Comparison of ENCODE assay signal across 12 cellular contexts in the genomic region with DNA sequence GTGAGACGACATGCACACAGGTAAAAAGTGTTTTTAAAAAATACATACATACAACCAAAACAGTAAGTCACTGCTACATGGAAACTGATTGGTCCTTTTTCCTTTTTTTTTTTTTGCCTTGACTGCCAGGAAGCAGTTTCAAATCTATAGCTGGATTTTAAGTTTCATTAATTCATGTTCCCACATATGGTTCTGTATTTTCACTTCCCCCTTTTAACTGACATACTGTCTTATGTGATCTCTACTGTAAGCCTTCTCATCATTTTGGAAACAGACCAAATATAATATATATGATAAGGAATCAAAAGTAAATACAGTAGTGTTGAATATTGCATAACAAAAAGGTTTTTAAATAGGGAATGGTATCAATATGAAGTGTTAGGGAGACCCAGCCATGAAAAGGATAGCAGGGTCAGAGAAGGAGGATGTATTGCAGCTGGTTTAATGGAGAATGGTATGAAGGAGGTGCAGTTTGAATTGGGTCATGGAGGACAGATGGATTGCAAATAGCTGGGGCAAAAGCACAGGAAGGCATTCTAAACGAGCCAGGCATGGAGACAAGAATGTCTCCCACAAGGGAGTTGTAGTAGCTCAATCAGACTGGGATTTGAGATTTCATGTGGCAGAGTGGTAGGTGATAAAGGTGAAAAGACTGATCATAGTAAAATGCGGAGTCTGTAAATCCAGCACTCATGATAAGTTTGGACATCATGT. TPM values are rescaled to one million over a fixed set of nuclear protein-coding genes. Genes with fewer than 3 reads are reported as not detected.
A peak's percentile ranks its signal among the peaks of the same experiment; 100 is the strongest.
DNase-seq lines count a peak whose midpoint lies in the region; ATAC-seq and TF ChIP-seq lines count a peak whose summit lies in the region.
"Had no signal": no experiment of that assay in that cellular context is flagged by ENCODE, and none has a peak within 500 bp of the region (broad histone marks: within the 10 kb centered on the region; RNA-seq: fewer than 3 reads in every experiment).

No MANE protein-coding gene starts in this region.

- peak overlapping the region; percentile 90 for H3K4me2 ChIP-seq in SK-N-SH

- H3K4me1 ChIP-seq in SK-N-SH (ENCODE audit: control insufficient read depth in 1 of 2, insufficient read depth in 2 of 2, low read depth in 1 of 2, low read length in 1 of 2) (peaks cover 4 to 43% of the 10 kb centered on the region in 2 experiments; a peak in 3 of 4 replicates), transverse colon (peaks cover 0 to 18% (median 13%) of the 10 kb centered on the region in 4 donors)

- TF ChIP-seq CTCF in SK-N-SH (IDR thresholded peaks at IDR 0.05) = no peak
- TF ChIP-seq CTCF in WI38 (IDR thresholded peaks at IDR 0.05; ENCODE audit: low read depth, low read length) = no peak
- no peak for TF ChIP-seq CTCF in foreskin fibroblast (IDR thresholded peaks at IDR 0.05; ENCODE audit: low read depth, low read length)
- TF ChIP-seq CTCF in transverse colon (IDR thresholded peaks at IDR 0.05) = no peak

- no peaks in the 10 kb centered on the region for H3K9me3 ChIP-seq in SK-N-SH
- no peaks in the 10 kb centered on the region for H3K9me3 ChIP-seq in transverse colon

- POLR2A ChIA-PET in SK-N-SH (lab: Yijun Ruan, JAX) = no interaction called here

- TF ChIP-seq RAD21 in SK-N-SH (IDR thresholded peaks at IDR 0.05; ENCODE audit: low read length) = no peak

- ATAC-seq in SK-N-SH treated with all-trans-retinoic acid at 6 μM for 48 hours = no peak
- no peak for ATAC-seq in GM18520 (IDR thresholded peaks at IDR 0.05; ENCODE audit: unreplicated experiment)
- ATAC-seq in HG02678 (IDR thresholded peaks at IDR 0.05; ENCODE audit: unreplicated experiment) = no peak

- no peak overlapping the region for H2AFZ ChIP-seq in SK-N-SH (ENCODE audit: low read depth)
- H2AFZ ChIP-seq: parathyroid adenoma had no signal

- intact Hi-C loops in transverse colon (cut with DNase I; ENCODE audit: low total_unique reads) = no loop called here

- peaks cover 51% of the 10 kb centered on the region for H4K20me1 ChIP-seq in SK-N-SH (ENCODE audit: insufficient read depth)

- no peak for TF ChIP-seq POLR2A in transverse colon (IDR thresholded peaks at IDR 0.05)

- H3K79me2 ChIP-seq in SK-N-SH (ENCODE audit: insufficient read depth) = peaks cover 98% of the 10 kb centered on the region
- H3K79me2 ChIP-seq: parathyroid adenoma had no signal

- TF ChIP-seq EP300 in SK-N-SH (IDR thresholded peaks at IDR 0.05; ENCODE audit: borderline replicate concordance in 1 of 2, low read depth in 1 of 2, low read length in 1 of 2) (no peak), transverse colon (IDR thresholded peaks at IDR 0.05; ENCODE audit: low read depth) (no peak)

- H3K27ac ChIP-seq in SK-N-SH (ENCODE audit: low read depth in 2 of 2, low read length in 1 of 2) (peak overlapping the region; percentile 36 to 99; a peak in 3 of 4 replicates), transverse colon (peak overlapping the region in 3 of 4 donors; percentile 19 to 44 (median 39))
- H3K27ac ChIP-seq: parathyroid adenoma had no signal

- CTCF ChIA-PET in SK-N-SH (lab: Yijun Ruan, JAX) = interaction anchor here (0.6 to 1.3 kb wide), 2 partner anchors 314 to 362 kb away, joined by 3 read pairs; no protein-coding TSS in a partner anchor

- peaks cover 51% of the 10 kb centered on the region for H3F3A ChIP-seq in SK-N-SH (replicated peaks; ENCODE audit: insufficient read depth)

- H3K36me3 ChIP-seq in SK-N-SH (replicated peaks in 1 of 2; ENCODE audit: control insufficient read depth in 1 of 2, insufficient read depth in 2 of 2, low read length in 1 of 2) = peaks cover 46 to 76% of the 10 kb centered on the region in 2 experiments
- H3K36me3 ChIP-seq in transverse colon = no peaks in the 10 kb centered on the region

- H3K9ac ChIP-seq in SK-N-SH = peak overlapping the region; percentile 100; the same call in 1 of the 2 replicates
- H3K9ac ChIP-seq: parathyroid adenoma had no signal

- peak overlapping the region; percentile 38 to 84; a peak in 3 of 4 replicates for H3K4me3 ChIP-seq in SK-N-SH (ENCODE audit: low read depth in 2 of 2, low read length in 1 of 2)
- peak overlapping the region; percentile 94 for H3K4me3 ChIP-seq in WI38 (ENCODE audit: low read depth, low read length)
- peak overlapping the region; percentile 90 to 94 for H3K4me3 ChIP-seq in foreskin fibroblast (ENCODE audit: low read depth in 1 of 2, low read length in 2 of 2)
- H3K4me3 ChIP-seq in transverse colon = no peak overlapping the region

- in situ Hi-C loops in transverse colon (cut with MboI; ENCODE audit: low pct_ligation_motif_present in 1 of 4, low pct_unique_long_range_greater_than_20kb in 1 of 4, low sequenced_read_pairs in 3 of 4) = no loop called here

- H3K9me2 ChIP-seq in SK-N-SH = no peaks in the 10 kb centered on the region

- DNase-seq in SK-N-SH (no peak), foreskin fibroblast (no peak), transverse colon (no peak), SW480 (ENCODE audit: low spot score) (no peak)
- DNase-seq: ACHN; activated CD8-positive, alpha-beta memory T cell treated with anti-CD3 and anti-CD28 coated beads, Interleukin-2, amount 50 U/mL, for 4 hours; DMS53 had no signal

- H3K27me3 ChIP-seq in SK-N-SH (ENCODE audit: insufficient read depth) (no peaks in the 10 kb centered on the region), transverse colon (peaks cover 24% of the 10 kb centered on the region)

- 32% methylated on average over 3 of the region's 3 CpGs for WGBS in SK-N-SH (ENCODE audit: low lambda C conversion rate)
- WGBS in transverse colon (ENCODE audit: low coverage in 1 of 2), 2 donors = 59 to 61% methylated on average over 3 of the region's 3 CpGs

TF ChIP-seq in SK-N-SH, 30 proteins besides CTCF, POLR2A, EP300 and RAD21:
- TF ChIP-seq TCF12 (IDR thresholded peaks at IDR 0.05) (0 out of 2 replicates have a peak, but pooled peaks have one; percentile 3), SMC3 (IDR thresholded peaks at IDR 0.05; ENCODE audit: low read depth, low read length) (no peak)

TF ChIP-seq in SK-N-SH treated with all-trans-retinoic acid at 6 μM for 48 hours, 23 proteins besides CTCF, POLR2A, EP300 and RAD21 (continues in another document):
- TF ChIP-seq, protein P1, sequence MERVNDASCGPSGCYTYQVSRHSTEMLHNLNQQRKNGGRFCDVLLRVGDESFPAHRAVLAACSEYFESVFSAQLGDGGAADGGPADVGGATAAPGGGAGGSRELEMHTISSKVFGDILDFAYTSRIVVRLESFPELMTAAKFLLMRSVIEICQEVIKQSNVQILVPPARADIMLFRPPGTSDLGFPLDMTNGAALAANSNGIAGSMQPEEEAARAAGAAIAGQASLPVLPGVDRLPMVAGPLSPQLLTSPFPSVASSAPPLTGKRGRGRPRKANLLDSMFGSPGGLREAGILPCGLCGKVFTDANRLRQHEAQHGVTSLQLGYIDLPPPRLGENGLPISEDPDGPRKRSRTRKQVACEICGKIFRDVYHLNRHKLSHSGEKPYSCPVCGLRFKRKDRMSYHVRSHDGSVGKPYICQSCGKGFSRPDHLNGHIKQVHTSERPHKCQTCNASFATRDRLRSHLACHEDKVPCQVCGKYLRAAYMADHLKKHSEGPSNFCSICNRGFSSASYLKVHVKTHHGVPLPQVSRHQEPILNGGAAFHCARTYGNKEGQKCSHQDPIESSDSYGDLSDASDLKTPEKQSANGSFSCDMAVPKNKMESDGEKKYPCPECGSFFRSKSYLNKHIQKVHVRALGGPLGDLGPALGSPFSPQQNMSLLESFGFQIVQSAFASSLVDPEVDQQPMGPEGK (CRISPR knock-in tag; IDR thresholded peaks at IDR 0.05; ENCODE audit: borderline replicate concordance) = no peak
- no peak for TF ChIP-seq ZFP3 (CRISPR knock-in tag; IDR thresholded peaks at IDR 0.05)
- TF ChIP-seq ZNF70 (CRISPR knock-in tag; IDR thresholded peaks at IDR 0.05) = no peak
- no peak for TF ChIP-seq ZFP30 (CRISPR knock-in tag; IDR thresholded peaks at IDR 0.05)
- TF ChIP-seq, protein P2, sequence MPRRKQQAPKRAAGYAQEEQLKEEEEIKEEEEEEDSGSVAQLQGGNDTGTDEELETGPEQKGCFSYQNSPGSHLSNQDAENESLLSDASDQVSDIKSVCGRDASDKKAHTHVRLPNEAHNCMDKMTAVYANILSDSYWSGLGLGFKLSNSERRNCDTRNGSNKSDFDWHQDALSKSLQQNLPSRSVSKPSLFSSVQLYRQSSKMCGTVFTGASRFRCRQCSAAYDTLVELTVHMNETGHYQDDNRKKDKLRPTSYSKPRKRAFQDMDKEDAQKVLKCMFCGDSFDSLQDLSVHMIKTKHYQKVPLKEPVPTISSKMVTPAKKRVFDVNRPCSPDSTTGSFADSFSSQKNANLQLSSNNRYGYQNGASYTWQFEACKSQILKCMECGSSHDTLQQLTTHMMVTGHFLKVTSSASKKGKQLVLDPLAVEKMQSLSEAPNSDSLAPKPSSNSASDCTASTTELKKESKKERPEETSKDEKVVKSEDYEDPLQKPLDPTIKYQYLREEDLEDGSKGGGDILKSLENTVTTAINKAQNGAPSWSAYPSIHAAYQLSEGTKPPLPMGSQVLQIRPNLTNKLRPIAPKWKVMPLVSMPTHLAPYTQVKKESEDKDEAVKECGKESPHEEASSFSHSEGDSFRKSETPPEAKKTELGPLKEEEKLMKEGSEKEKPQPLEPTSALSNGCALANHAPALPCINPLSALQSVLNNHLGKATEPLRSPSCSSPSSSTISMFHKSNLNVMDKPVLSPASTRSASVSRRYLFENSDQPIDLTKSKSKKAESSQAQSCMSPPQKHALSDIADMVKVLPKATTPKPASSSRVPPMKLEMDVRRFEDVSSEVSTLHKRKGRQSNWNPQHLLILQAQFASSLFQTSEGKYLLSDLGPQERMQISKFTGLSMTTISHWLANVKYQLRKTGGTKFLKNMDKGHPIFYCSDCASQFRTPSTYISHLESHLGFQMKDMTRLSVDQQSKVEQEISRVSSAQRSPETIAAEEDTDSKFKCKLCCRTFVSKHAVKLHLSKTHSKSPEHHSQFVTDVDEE (CRISPR knock-in tag; IDR thresholded peaks at IDR 0.05) = no peak
- no peak for TF ChIP-seq BACH2 (CRISPR knock-in tag; IDR thresholded peaks at IDR 0.05; ENCODE audit: borderline replicate concordance)
- no peak for TF ChIP-seq GLIS3 (CRISPR knock-in tag; IDR thresholded peaks at IDR 0.05)
- TF ChIP-seq TOX (CRISPR knock-in tag; IDR thresholded peaks at IDR 0.05; ENCODE audit: borderline replicate concordance) = no peak
- TF ChIP-seq SNAI2 (CRISPR knock-in tag; IDR thresholded peaks at IDR 0.05) = no peak
- TF ChIP-seq OSR1 (CRISPR knock-in tag; IDR thresholded peaks at IDR 0.05) = no peak
- no peak for TF ChIP-seq ZC3H10 (CRISPR knock-in tag; IDR thresholded peaks at IDR 0.05)

RNA-seq across cellular contexts. Expression of a gene that starts 5.4 kb away (rescaled TPM):
- 968 and 1,061 TPM in 2 replicates for polyA plus RNA-seq in SK-N-SH (2012; rRNA removed)
- 882 and 1,015 TPM in 2 replicates for polyA plus RNA-seq in SK-N-SH (2012; cell fraction: cytosol; rRNA removed)
- 515 and 554 TPM in 2 replicates for polyA plus RNA-seq in SK-N-SH (2012; cell fraction: nucleus; rRNA removed)
- total RNA-seq in transverse colon = 10 to 100 TPM; 52.2 to 73.8 (median 62.2) TPM

RNA-seq across cellular contexts. Expression of a gene that starts 30.7 kb away (rescaled TPM):
- 182 and 265 TPM in 2 replicates for polyA plus RNA-seq in SK-N-SH (2012; rRNA removed)
- 265 and 285 TPM in 2 replicates for polyA plus RNA-seq in SK-N-SH (2012; cell fraction: cytosol; rRNA removed)
- 58.7 and 83.4 TPM in 2 replicates for polyA plus RNA-seq in SK-N-SH (2012; cell fraction: nucleus; rRNA removed)
- 10 to 100 TPM in 3 of 4 donors, 1 to 10 TPM in 1; 4.1 to 28.3 (median 13.9) TPM for total RNA-seq in transverse colon

Comparison
In these comparisons a context has a peak if more than half of its experiments do, and no peak if none do; other contexts are left out.
1. H3K4me3 ChIP-seq: peak in SK-N-SH (2 of 2), WI38 (single experiment) and foreskin fibroblast (2 of 2); none in transverse colon (0 of 4).